ENCODE assay signal across 11 cellular contexts in genomic region chr11:35364101-35364780, GRCh38. TPM values are rescaled to one million over a fixed set of nuclear protein-coding genes. Genes with fewer than 3 reads are reported as not detected.
DNase-seq lines count a peak whose midpoint lies in the region; ATAC-seq and TF ChIP-seq lines count a peak whose summit lies in the region.
"Had no signal": no experiment of that assay in that cellular context is flagged by ENCODE, and none has a peak within 500 bp of the region (broad histone marks: within the 10 kb centered on the region; RNA-seq: fewer than 3 reads in every experiment).

No MANE protein-coding gene starts in this region.

- no peak overlapping the region for H2AFZ ChIP-seq in Karpas-422 (ENCODE audit: low read length)

- H3K4me3 ChIP-seq in A673 (ENCODE audit: low read depth, low read length, poor library complexity, severe bottlenecking) (no peak overlapping the region), MG63 (no peak overlapping the region), epithelial cell of esophagus (ENCODE audit: low read length) (no peak overlapping the region), mesendoderm (ENCODE audit: low read length) (no peak overlapping the region), Karpas-422 (ENCODE audit: low read length) (no peak overlapping the region)
- H3K4me3 ChIP-seq in naive thymus-derived CD4-positive, alpha-beta T cell (ENCODE audit: low read length) = no peak overlapping the region

- H3K79me2 ChIP-seq in mesendoderm (ENCODE audit: control insufficient read depth, insufficient read depth, low read length) = no peaks in the 10 kb centered on the region
- no peaks in the 10 kb centered on the region for H3K79me2 ChIP-seq in Karpas-422 (ENCODE audit: low read length)

- no peak overlapping the region for H3K56ac ChIP-seq in mesendoderm (ENCODE audit: low read length)

- no peak overlapping the region for H3K4ac ChIP-seq in mesendoderm (ENCODE audit: low read depth, low read length)

- no peak overlapping the region for H2BK15ac ChIP-seq in mesendoderm (replicated peaks; ENCODE audit: low read depth)

- no peak for ATAC-seq in naive thymus-derived CD4-positive, alpha-beta T cell
- ATAC-seq: activated CD4-positive, alpha-beta T cell treated with anti-CD3 and anti-CD28 coated beads for 36 hours had no signal

- POLR2A ChIA-PET in A673 (lab: Charles Lee; ENCODE audit: low non-redundant PET) = no interaction called here
- POLR2A ChIA-PET in naive thymus-derived CD4-positive, alpha-beta T cell (lab: Charles Lee) = interaction anchor here (1.4 to 1.5 kb wide), 2 partner anchors 11 to 58 kb away, joined by 3 to 5 read pairs; no protein-coding TSS in a partner anchor

- H4K5ac ChIP-seq in mesendoderm (ENCODE audit: low read length) = no peak overlapping the region

- no peak overlapping the region for H4K8ac ChIP-seq in mesendoderm (ENCODE audit: low read depth, low read length)

- peaks cover 0 to 8% (median 4%) of the 10 kb centered on the region in 5 donors for H3K36me3 Mint-ChIP-seq in naive thymus-derived CD4-positive, alpha-beta T cell

- H3K4me1 Mint-ChIP-seq in naive thymus-derived CD4-positive, alpha-beta T cell = peaks cover 3 to 16% (median 6%) of the 10 kb centered on the region in 7 donors
- H3K4me1 Mint-ChIP-seq: activated CD4-positive, alpha-beta T cell treated with anti-CD3 and anti-CD28 coated beads for 36 hours had no signal

- H3K4me1 ChIP-seq in A673 (ENCODE audit: insufficient read depth, low read length, poor library complexity, severe bottlenecking) (no peaks in the 10 kb centered on the region), mesendoderm (ENCODE audit: control insufficient read depth, low read depth, low read length) (no peaks in the 10 kb centered on the region), Karpas-422 (ENCODE audit: low read length) (no peaks in the 10 kb centered on the region)
- peaks cover 0 to 3% of the 10 kb centered on the region in 2 donors for H3K4me1 ChIP-seq in naive thymus-derived CD4-positive, alpha-beta T cell (ENCODE audit: control insufficient read depth in 2 of 2, insufficient read depth in 2 of 2, low read length in 2 of 2)
- H3K4me1 ChIP-seq: Caco-2 had no signal

- H3K18ac ChIP-seq in mesendoderm (ENCODE audit: low read length) = no peak overlapping the region

- H2AK5ac ChIP-seq in mesendoderm (ENCODE audit: low read length) = no peak overlapping the region

- H3K27me3 Mint-ChIP-seq in naive thymus-derived CD4-positive, alpha-beta T cell = peaks cover 0 to 31% (median 0%) of the 10 kb centered on the region in 5 donors
- H3K27me3 Mint-ChIP-seq: activated CD4-positive, alpha-beta T cell treated with anti-CD3 and anti-CD28 coated beads for 36 hours had no signal

- H3K9me2 ChIP-seq in Karpas-422 (replicated peaks; ENCODE audit: insufficient read depth, low read length) = no peaks in the 10 kb centered on the region

- no peak overlapping the region for H3K27ac ChIP-seq in A673 (ENCODE audit: low read depth, low read length, poor library complexity, severe bottlenecking)
- H3K27ac ChIP-seq in mesendoderm (ENCODE audit: low read depth, low read length) = no peak overlapping the region
- H3K27ac ChIP-seq in Karpas-422 (ENCODE audit: low read length) = no peak overlapping the region
- H3K27ac ChIP-seq in naive thymus-derived CD4-positive, alpha-beta T cell (ENCODE audit: low read depth, low read length) = no peak overlapping the region

- no peak for TF ChIP-seq CTCF in A673 (conservative IDR thresholded peaks at IDR 0.05; ENCODE audit: low read depth, low read length)
- TF ChIP-seq CTCF in epithelial cell of esophagus (IDR thresholded peaks at IDR 0.05; ENCODE audit: insufficient read depth, low read depth, low read length, missing control alignments) = no peak

- BruUV-seq in A673 (replicated peaks; lab: Mats Ljungman, UMichigan) = no TSS peak

- H3K23ac ChIP-seq in mesendoderm (ENCODE audit: low read length) = no peak overlapping the region

- H3K79me1 ChIP-seq in mesendoderm (ENCODE audit: low read length) = no peaks in the 10 kb centered on the region

- peak; percentile 50 for DNase-seq in A673 (ENCODE audit: low spot score)
- DNase-seq in MG63 = peak; percentile 87
- peak; percentile 78 for DNase-seq in epithelial cell of esophagus (ENCODE audit: low read depth)
- peak; percentile 31 for DNase-seq in mesendoderm
- DNase-seq in Karpas-422 = no peak
- no peak for DNase-seq in naive thymus-derived CD4-positive, alpha-beta T cell
- no peak for DNase-seq in NCI-H2081 treated with DMSO at 0.1 percent for 48 hours (lab: John Stamatoyannopoulos, UW)
- DNase-seq in retina = no peak
- DNase-seq: activated CD4-positive, alpha-beta T cell treated with anti-CD3 and anti-CD28 coated beads for 36 hours; Caco-2; NCI-H1048 had no signal

- no peak overlapping the region for H3K9ac ChIP-seq in mesendoderm (ENCODE audit: low read length)
- no peak overlapping the region for H3K9ac ChIP-seq in Karpas-422 (ENCODE audit: low read length)

- H3K9me3 Mint-ChIP-seq in naive thymus-derived CD4-positive, alpha-beta T cell = peaks cover 0 to 14% (median 2%) of the 10 kb centered on the region in 11 donors

- no peaks in the 10 kb centered on the region for H4K20me1 ChIP-seq in Karpas-422 (ENCODE audit: insufficient read depth, low read depth, low read length)

- H3K4me2 ChIP-seq in mesendoderm (ENCODE audit: low read length) (no peak overlapping the region), Karpas-422 (ENCODE audit: low read depth, low read length, poor library complexity, severe bottlenecking) (no peak overlapping the region)

- peaks cover 31% of the 10 kb centered on the region for H3K27me3 ChIP-seq in A673 (replicated peaks; ENCODE audit: insufficient read depth, low read depth, low read length, poor library complexity)
- no peaks in the 10 kb centered on the region for H3K27me3 ChIP-seq in MG63
- no peaks in the 10 kb centered on the region for H3K27me3 ChIP-seq in mesendoderm (ENCODE audit: insufficient read depth, low read length, poor library complexity)
- H3K27me3 ChIP-seq in Karpas-422 (ENCODE audit: low read length) = no peaks in the 10 kb centered on the region
- H3K27me3 ChIP-seq in naive thymus-derived CD4-positive, alpha-beta T cell (ENCODE audit: control insufficient read depth in 2 of 2, insufficient read depth in 2 of 2, low read length in 2 of 2) = no peaks in the 10 kb centered on the region

- no peak overlapping the region for H2BK5ac ChIP-seq in mesendoderm (ENCODE audit: low read length)

- no peaks in the 10 kb centered on the region for H3K36me3 ChIP-seq in A673 (ENCODE audit: insufficient read depth, low read length, poor library complexity, severe bottlenecking)
- no peaks in the 10 kb centered on the region for H3K36me3 ChIP-seq in MG63
- no peaks in the 10 kb centered on the region for H3K36me3 ChIP-seq in mesendoderm (ENCODE audit: control insufficient read depth, insufficient read depth, low read length)
- no peaks in the 10 kb centered on the region for H3K36me3 ChIP-seq in Karpas-422 (ENCODE audit: insufficient read depth, low read length)
- no peaks in the 10 kb centered on the region for H3K36me3 ChIP-seq in naive thymus-derived CD4-positive, alpha-beta T cell (ENCODE audit: control insufficient read depth in 2 of 3, insufficient read depth in 3 of 3, low read length in 3 of 3)

- no peak overlapping the region for H2BK120ac ChIP-seq in mesendoderm (ENCODE audit: low read depth, low read length)

- intact Hi-C loops in A673 (cut with micrococcal nuclease; ENCODE audit: unreplicated experiment) = no loop called here
- intact Hi-C loops in naive thymus-derived CD4-positive, alpha-beta T cell (cut with micrococcal nuclease) = no loop called here

- CTCF ChIA-PET in A673 (lab: Charles Lee) = interaction anchor here (0.6 kb wide), 1 partner anchor 1393 kb away, joined by 3 read pairs; no protein-coding TSS in a partner anchor
- CTCF ChIA-PET in naive thymus-derived CD4-positive, alpha-beta T cell (lab: Charles Lee) = interaction anchor here (0.6 to 1.2 kb wide), 3 partner anchors 19 to 415 kb away, joined by 3 read pairs; no protein-coding TSS in a partner anchor

- no peak overlapping the region for H3K4me3 Mint-ChIP-seq in naive thymus-derived CD4-positive, alpha-beta T cell
- H3K4me3 Mint-ChIP-seq: activated CD4-positive, alpha-beta T cell treated with anti-CD3 and anti-CD28 coated beads for 36 hours had no signal

- H3K9me3 ChIP-seq in A673 (ENCODE audit: low read depth, low read length, poor library complexity, severe bottlenecking) = no peaks in the 10 kb centered on the region
- 0 out of 2 replicates have a peak, but pooled peaks cover 3% of the 10 kb centered on the region for H3K9me3 ChIP-seq in MG63
- no peaks in the 10 kb centered on the region for H3K9me3 ChIP-seq in Karpas-422 (ENCODE audit: low read length)
- H3K9me3 ChIP-seq in naive thymus-derived CD4-positive, alpha-beta T cell (ENCODE audit: control insufficient read depth in 2 of 3, low read length in 3 of 3) = peaks cover 0 to 5% (median 0%) of the 10 kb centered on the region in 3 experiments
- H3K9me3 ChIP-seq: Caco-2 had no signal

- peak overlapping the region in 1 of 9 donors; percentile 12 for H3K27ac Mint-ChIP-seq in naive thymus-derived CD4-positive, alpha-beta T cell
- H3K27ac Mint-ChIP-seq: activated CD4-positive, alpha-beta T cell treated with anti-CD3 and anti-CD28 coated beads for 36 hours had no signal

RNA-seq across cellular contexts. Expression of gene SLC1A2, which starts 55.1 kb away (rescaled TPM):
- 0.11 TPM in 1 of 2 replicates, not detected in the other for total RNA-seq in A673 (2021)
- 0.57 TPM in 1 of 2 replicates, not detected in the other for total RNA-seq in MG63 (2014; rRNA removed; shearing (Covaris generic); ENCODE audit: low replicate concordance)
- 0.58 TPM for polyA plus RNA-seq in mesendoderm (2013, experiment 1 of 2)
- 0.43 TPM for polyA plus RNA-seq in mesendoderm (2013, experiment 2 of 2)
- total RNA-seq in Karpas-422 (2014; rRNA removed; shearing (Covaris generic); ENCODE audit: low replicate concordance) = not detected in 2 replicates
- under 1 TPM in 3 of 5 experiments, not detected in 2; 0.13 to 0.69 (median 0.24) TPM for total RNA-seq in naive thymus-derived CD4-positive, alpha-beta T cell
- polyA plus RNA-seq in naive thymus-derived CD4-positive, alpha-beta T cell = not detected
- total RNA-seq: activated CD4-positive, alpha-beta T cell treated with anti-CD3 and anti-CD28 coated beads for 36 hours had no signal

Comparison
In these comparisons a context has a peak if more than half of its experiments do, and no peak if none do; other contexts are left out.
1. DNase-seq: peak in A673 (single experiment), MG63 (single experiment), epithelial cell of esophagus (single experiment) and mesendoderm (single experiment); none in Karpas-422 (single experiment), naive thymus-derived CD4-positive, alpha-beta T cell (0 of 9), NCI-H2081 treated with DMSO at 0.1 percent for 48 hours (single experiment) and retina (single experiment).